Comparison of ENCODE assay signal across 15 cellular contexts in genomic region chr19:17993076-17993813, GRCh38. TPM values are rescaled to one million over a fixed set of nuclear protein-coding genes. Genes with fewer than 3 reads are reported as not detected.
DNase-seq lines count a peak whose midpoint lies in the region; ATAC-seq and TF ChIP-seq lines count a peak whose summit lies in the region.
"Had no signal": no experiment of that assay in that cellular context is flagged by ENCODE, and none has a peak within 500 bp of the region (broad histone marks: within the 10 kb centered on the region; RNA-seq: fewer than 3 reads in every experiment).

No MANE protein-coding gene starts in this region.

- no peak overlapping the region for H3K4me3 ChIP-seq in osteoblast (ENCODE audit: insufficient read depth, low read length)
- no peak overlapping the region for H3K4me3 ChIP-seq in testis
- H3K4me3 ChIP-seq: BLaER1, GM12878, GM23338, K562 had no signal

- no peaks in the 10 kb centered on the region for H4K20me1 ChIP-seq in osteoblast (ENCODE audit: insufficient read depth, low read length)
- H4K20me1 ChIP-seq: BLaER1 had no signal

- H3K27ac Mint-ChIP-seq in WTC11 = no peak overlapping the region
- H3K27ac Mint-ChIP-seq: CD4-positive, CD25-positive, alpha-beta regulatory T cell; GM23338; H9; HFFc6 had no signal

- DNase-seq in DMS53 treated with DMSO at 0.1 percent for 48 hours (lab: John Stamatoyannopoulos, UW; ENCODE audit: unreplicated experiment) (peak; percentile 10), WTC11 (ENCODE audit: low spot score) (no peak), osteoblast (ENCODE audit: insufficient read length, low spot score, missing footprints) (peak; percentile 60), testis (no peak)
- DNase-seq: CD4-positive, CD25-positive, alpha-beta regulatory T cell; DMS79; H9; HFFc6 had no signal

- ATAC-seq in WTC11 (no peak), GM19324 (IDR thresholded peaks at IDR 0.05; ENCODE audit: low FRiP score, unreplicated experiment) (no peak)
- ATAC-seq: GM12878, GM23338, K562 had no signal

- H2AFZ ChIP-seq in osteoblast (ENCODE audit: low read length) = no peak overlapping the region
- H2AFZ ChIP-seq: GM23338 had no signal

- TF ChIP-seq POLR2A in testis (IDR thresholded peaks at IDR 0.05) = no peak

- peaks cover 3% of the 10 kb centered on the region; the same call in 1 of the 2 replicates for H3K4me1 Mint-ChIP-seq in WTC11

- TF ChIP-seq CTCF in C4-2B (conservative IDR thresholded peaks at IDR 0.05) (no peak), WTC11 (IDR thresholded peaks at IDR 0.05) (no peak), osteoblast (IDR thresholded peaks at IDR 0.05; ENCODE audit: extremely low read depth, low read depth, low read length) (no peak), testis (IDR thresholded peaks at IDR 0.05) (no peak)

- H3K27me3 ChIP-seq in osteoblast (ENCODE audit: insufficient read depth, low read length) (no peaks in the 10 kb centered on the region), testis (no peaks in the 10 kb centered on the region)
- H3K27me3 ChIP-seq: BLaER1 had no signal

- peak overlapping the region; percentile 53 for H3K27ac ChIP-seq in C4-2B
- H3K27ac ChIP-seq in osteoblast (ENCODE audit: low read depth, low read length) = no peak overlapping the region
- H3K27ac ChIP-seq in testis = no peak overlapping the region
- H3K27ac ChIP-seq: BLaER1, HL-60 had no signal

- no peaks in the 10 kb centered on the region for H3K9me3 ChIP-seq in osteoblast (ENCODE audit: low read depth, low read length)
- H3K9me3 ChIP-seq in testis = no peaks in the 10 kb centered on the region
- H3K9me3 ChIP-seq: BLaER1 had no signal

- POLR2A ChIA-PET in WTC11 (lab: Charles Lee) = interaction anchor here (0.5 to 1.3 kb wide), 2 partner anchors 134 to 282 kb away, joined by 3 to 5 read pairs; no protein-coding TSS in a partner anchor

- CTCF ChIA-PET in WTC11 (lab: Charles Lee) = interaction anchor here (1.0 to 6.5 kb wide), 4 partner anchors 39 to 58 kb away, joined by 9 to 201 read pairs (median 66); partner anchors contain the start of gene CCDC124

- H3K9me3 Mint-ChIP-seq in WTC11 = no peaks in the 10 kb centered on the region
- H3K9me3 Mint-ChIP-seq: CD4-positive, CD25-positive, alpha-beta regulatory T cell; GM23338; H9; HFFc6 had no signal

- H3K4me1 ChIP-seq in osteoblast (ENCODE audit: insufficient read depth, low read length) = no peaks in the 10 kb centered on the region
- H3K4me1 ChIP-seq in testis = no peaks in the 10 kb centered on the region

- no peak overlapping the region for H3K4me3 Mint-ChIP-seq in WTC11
- H3K4me3 Mint-ChIP-seq: CD4-positive, CD25-positive, alpha-beta regulatory T cell; GM23338; H9; HFFc6 had no signal

- no peak overlapping the region for H3K4me2 ChIP-seq in osteoblast (ENCODE audit: insufficient read depth, low read length)
- H3K4me2 ChIP-seq: BLaER1, GM23338 had no signal

- H3K27me3 Mint-ChIP-seq in WTC11 (ENCODE audit: low read depth) = no peaks in the 10 kb centered on the region

- 87 to 88% methylated on average over 21 to 27 of the region's 27 CpGs for WGBS in testis, 2 donors

- intact Hi-C loops in testis (cut with DNase I; ENCODE audit: low total_unique reads) = loop anchor here (5.0 kb wide), 1 partner anchor 136 kb away; the partner anchor contains the start of gene RPL18A

- H3K79me2 ChIP-seq in osteoblast (ENCODE audit: insufficient read depth, low read length) = no peaks in the 10 kb centered on the region

- H3K36me3 ChIP-seq in osteoblast (ENCODE audit: insufficient read depth, low read length) = no peaks in the 10 kb centered on the region
- H3K36me3 ChIP-seq in testis (ENCODE audit: low read depth, missing control alignments) = no peaks in the 10 kb centered on the region
- H3K36me3 ChIP-seq: BLaER1 had no signal

- no peaks in the 10 kb centered on the region for H3K36me3 Mint-ChIP-seq in WTC11
- H3K36me3 Mint-ChIP-seq: CD4-positive, CD25-positive, alpha-beta regulatory T cell had no signal

TF ChIP-seq in WTC11, 78 proteins besides CTCF, POLR2A, EP300 and RAD21:
- TF ChIP-seq NFYB (CRISPR knock-in tag; conservative IDR thresholded peaks at IDR 0.05; ENCODE audit: low read depth) (0 out of 2 replicates have a peak, but pooled peaks have one; percentile 2), CREM (CRISPR knock-in tag; IDR thresholded peaks at IDR 0.05) (no peak), ZNF121 (CRISPR knock-in tag; IDR thresholded peaks at IDR 0.05) (peak; percentile 68)

RNA-seq across cellular contexts. Expression of gene ARRDC2, which starts 14.7 kb away (rescaled TPM):
- total RNA-seq in WTC11 (2021) = 9.2 to 9.9 TPM (median 9.8 TPM) in 3 replicates
- 15.9 and 22.4 TPM in 2 replicates for total RNA-seq in osteoblast
- total RNA-seq in testis = 10 to 100 TPM; 13.0 to 15.3 TPM
- polyA plus RNA-seq in testis (ENCODE audit: insufficient read depth, low read depth, low replicate concordance) = 10.3 TPM

RNA-seq across cellular contexts. Expression of gene KCNN1, which starts 26.3 kb away (rescaled TPM):
- total RNA-seq in WTC11 (2021) (15.3 to 18.0 TPM (median 17.2 TPM) in 3 replicates), osteoblast (under 0.01 TPM in 1 of 2 replicates, not detected in the other), testis (10 to 100 TPM; 10.3 to 15.9 TPM)
- 4.4 TPM for polyA plus RNA-seq in testis (ENCODE audit: insufficient read depth, low read depth, low replicate concordance)
- total RNA-seq: CD4-positive, CD25-positive, alpha-beta regulatory T cell; HFFc6 had no signal
- polyA plus RNA-seq: CD4-positive, CD25-positive, alpha-beta regulatory T cell had no signal

Comparison
In these comparisons a context has a peak if more than half of its experiments do, and no peak if none do; other contexts are left out.
1. DNase-seq: peak in DMS53 treated with DMSO at 0.1 percent for 48 hours (single experiment) and osteoblast (single experiment); none in WTC11 (single experiment) and testis (single experiment).
2. RNA of gene KCNN1, which starts 26.3 kb away (total RNA-seq): 10.3 to 15.9 TPM in testis and 15.3 to 18.0 TPM in WTC11; under 0.01 TPM in osteoblast; every median in the first group is over 10 times any median in the second.